Comparison of ENCODE assay signal across 12 cellular contexts in genomic region chr6:161438430-161439030, GRCh38.
A peak's percentile ranks its signal among the peaks of the same experiment; 100 is the strongest.
DNase-seq lines count a peak whose midpoint lies in the region; ATAC-seq, FAIRE-seq and TF ChIP-seq lines count a peak whose summit lies in the region.
"Had no signal": no experiment of that assay in that cellular context is flagged by ENCODE, and none has a peak within 500 bp of the region (broad histone marks: within the 10 kb centered on the region; RNA-seq: fewer than 3 reads in every experiment).

No MANE protein-coding gene starts in this region.

- H3K4me1 ChIP-seq in ascending aorta = peaks cover 0 to 6% of the 10 kb centered on the region in 2 donors

- peak overlapping the region in 1 of 2 donors; percentile 12 for H3K27ac ChIP-seq in ascending aorta
- H3K27ac ChIP-seq in substantia nigra (ENCODE audit: low read depth, low read length, poor library complexity, severe bottlenecking) = peak overlapping the region; percentile 79

- H3K9me3 ChIP-seq in ascending aorta = no peaks in the 10 kb centered on the region

- H3K27me3 Mint-ChIP-seq in activated naive CD8-positive, alpha-beta T cell treated with anti-CD3 and anti-CD28 coated beads for 36 hours = no peaks in the 10 kb centered on the region
- no peaks in the 10 kb centered on the region for H3K27me3 Mint-ChIP-seq in activated naive CD8-positive, alpha-beta T cell treated with anti-CD3 and anti-CD28 coated beads, Interleukin-2, amount 50 U/mL, for 24 hours
- H3K27me3 Mint-ChIP-seq in activated T-cell treated with anti-CD3 and anti-CD28 coated beads, Interleukin-2, amount 50 U/mL, for 4 hours (ENCODE audit: low read depth) = no peaks in the 10 kb centered on the region

- H3K27ac Mint-ChIP-seq in activated naive CD8-positive, alpha-beta T cell treated with anti-CD3 and anti-CD28 coated beads for 36 hours = peak overlapping the region; percentile 30
- no peak overlapping the region for H3K27ac Mint-ChIP-seq in activated naive CD8-positive, alpha-beta T cell treated with anti-CD3 and anti-CD28 coated beads, Interleukin-2, amount 50 U/mL, for 24 hours

- no peaks in the 10 kb centered on the region for H3K4me1 Mint-ChIP-seq in activated naive CD8-positive, alpha-beta T cell treated with anti-CD3 and anti-CD28 coated beads for 36 hours
- H3K4me1 Mint-ChIP-seq in activated naive CD8-positive, alpha-beta T cell treated with anti-CD3 and anti-CD28 coated beads, Interleukin-2, amount 50 U/mL, for 24 hours = peaks cover 2% of the 10 kb centered on the region
- H3K4me1 Mint-ChIP-seq in activated T-cell treated with anti-CD3 and anti-CD28 coated beads, Interleukin-2, amount 50 U/mL, for 4 hours (ENCODE audit: low read depth) = no peaks in the 10 kb centered on the region

- ATAC-seq in activated naive CD8-positive, alpha-beta T cell treated with anti-CD3 and anti-CD28 coated beads, Interleukin-2, amount 50 U/mL, for 24 hours = no peak
- no peak for ATAC-seq in activated T-cell treated with anti-CD3 and anti-CD28 coated beads, Interleukin-2, amount 50 U/mL, for 4 hours
- no peak for ATAC-seq in HG03439 (IDR thresholded peaks at IDR 0.05; ENCODE audit: unreplicated experiment)

- no peak overlapping the region for H3K4me3 Mint-ChIP-seq in activated naive CD8-positive, alpha-beta T cell treated with anti-CD3 and anti-CD28 coated beads for 36 hours
- no peak overlapping the region for H3K4me3 Mint-ChIP-seq in activated naive CD8-positive, alpha-beta T cell treated with anti-CD3 and anti-CD28 coated beads, Interleukin-2, amount 50 U/mL, for 24 hours
- no peak overlapping the region for H3K4me3 Mint-ChIP-seq in activated T-cell treated with anti-CD3 and anti-CD28 coated beads, Interleukin-2, amount 50 U/mL, for 4 hours

- no peak for DNase-seq in activated naive CD8-positive, alpha-beta T cell treated with anti-CD3 and anti-CD28 coated beads for 36 hours
- DNase-seq in activated naive CD8-positive, alpha-beta T cell treated with anti-CD3 and anti-CD28 coated beads, Interleukin-2, amount 50 U/mL, for 24 hours = no peak
- no peak for DNase-seq in ascending aorta (ENCODE audit: low spot score in 2 of 2)
- DNase-seq in inferior parietal cortex (ENCODE audit: extremely low spot score) = peak; percentile 27
- DNase-seq in substantia nigra (lab: John Stamatoyannopoulos, UW) = no peak
- DNase-seq in activated T-cell treated with anti-CD3 and anti-CD28 coated beads, Interleukin-2, amount 50 U/mL, for 4 hours = no peak
- DNase-seq in RCC 7860 (ENCODE audit: low spot score) = no peak
- DNase-seq: activated CD8-positive, alpha-beta memory T cell treated with anti-CD3 and anti-CD28 coated beads for 24 hours; central memory CD4-positive, alpha-beta T cell; islet precursor cell had no signal

- no peaks in the 10 kb centered on the region for H3K27me3 ChIP-seq in ascending aorta

- H3K36me3 Mint-ChIP-seq in activated naive CD8-positive, alpha-beta T cell treated with anti-CD3 and anti-CD28 coated beads for 36 hours = no peaks in the 10 kb centered on the region
- no peaks in the 10 kb centered on the region for H3K36me3 Mint-ChIP-seq in activated naive CD8-positive, alpha-beta T cell treated with anti-CD3 and anti-CD28 coated beads, Interleukin-2, amount 50 U/mL, for 24 hours (ENCODE audit: low read depth)
- H3K36me3 Mint-ChIP-seq in activated T-cell treated with anti-CD3 and anti-CD28 coated beads, Interleukin-2, amount 50 U/mL, for 4 hours (ENCODE audit: insufficient read depth) = no peaks in the 10 kb centered on the region

- H3K9me3 Mint-ChIP-seq in activated naive CD8-positive, alpha-beta T cell treated with anti-CD3 and anti-CD28 coated beads for 36 hours = no peaks in the 10 kb centered on the region
- no peaks in the 10 kb centered on the region for H3K9me3 Mint-ChIP-seq in activated naive CD8-positive, alpha-beta T cell treated with anti-CD3 and anti-CD28 coated beads, Interleukin-2, amount 50 U/mL, for 24 hours
- H3K9me3 Mint-ChIP-seq in activated T-cell treated with anti-CD3 and anti-CD28 coated beads, Interleukin-2, amount 50 U/mL, for 4 hours = no peaks in the 10 kb centered on the region

- intact Hi-C loops in ascending aorta (cut with DNase I) = loop anchor here (10.0 kb wide), 1 partner anchor 1286 kb away; the partner anchor contains the start of genes PACRG and PRKN

- peak overlapping the region; percentile 14 to 21 for H3K4me3 ChIP-seq in ascending aorta

- FAIRE-seq in RCC 7860 (lab: Jason Lieb, UNC) = no peak
- FAIRE-seq: G401.6 had no signal

- TF ChIP-seq CTCF in ascending aorta (IDR thresholded peaks at IDR 0.05) = no peak

- no peaks in the 10 kb centered on the region for H3K36me3 ChIP-seq in ascending aorta
